Comparison of ENCODE assay signal across 18 cellular contexts in the genomic region with DNA sequence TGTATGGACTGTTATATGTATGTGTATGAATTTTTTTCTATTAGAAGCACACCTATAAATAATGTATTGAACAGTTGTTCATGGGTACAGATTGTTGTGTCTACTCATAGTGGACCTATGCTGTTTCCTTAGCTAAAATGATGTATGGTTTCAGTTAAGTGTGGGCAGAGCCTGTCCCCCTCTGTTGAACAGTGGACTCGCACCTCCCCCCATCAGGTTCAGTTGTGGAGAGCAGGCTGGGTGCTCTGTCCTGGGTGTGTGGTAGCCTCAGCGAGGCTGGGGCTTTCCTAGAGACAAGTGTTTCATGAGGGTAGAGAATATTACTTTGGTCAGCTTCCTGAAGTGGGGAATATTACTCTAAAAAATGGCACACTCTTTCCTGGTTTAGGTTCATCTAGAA. TPM values are rescaled to one million over a fixed set of nuclear protein-coding genes. Genes with fewer than 3 reads are reported as not detected.
DNase-seq lines count a peak whose midpoint lies in the region; ATAC-seq, FAIRE-seq and TF ChIP-seq lines count a peak whose summit lies in the region.
"Had no signal": no experiment of that assay in that cellular context is flagged by ENCODE, and none has a peak within 500 bp of the region (broad histone marks: within the 10 kb centered on the region; RNA-seq: fewer than 3 reads in every experiment).

No MANE protein-coding gene starts in this region.

- peak in 1 of 2 experiments; percentile 35; a peak in 1 of 4 replicates for TF ChIP-seq RAD21 in K562 (CRISPR knock-in tag; conservative IDR thresholded peaks at IDR 0.05 in 1 of 2, IDR thresholded peaks at IDR 0.05 in 1 of 2)

- TF ChIP-seq CTCF in GM23338 (conservative IDR thresholded peaks at IDR 0.05; ENCODE audit: low read depth in 2 of 2) (peak in 1 of 2 experiments; percentile 29; a peak in 1 of 4 replicates), K562 (IDR thresholded peaks at IDR 0.05 in 2 of 3, conservative IDR thresholded peaks at IDR 0.05 in 1 of 3; ENCODE audit: insufficient read depth in 2 of 3, low read depth in 1 of 3, low read length in 3 of 3) (peak in 2 of 3 experiments; percentile 18 to 20; a peak in 1 of 6 replicates), neural progenitor cell (IDR thresholded peaks at IDR 0.05) (no peak)

- H3K27me3 Mint-ChIP-seq in GM23338 (ENCODE audit: insufficient read depth, low read depth, poor library complexity) (peaks cover 6% of the 10 kb centered on the region), neural progenitor cell (ENCODE audit: insufficient read depth, low read depth) (no peaks in the 10 kb centered on the region)

- no peak for DNase-seq in GM12891 (ENCODE audit: insufficient read length, low spot score)
- DNase-seq in GM23338 (ENCODE audit: low spot score), result no peak
- DNase-seq in K562 (ENCODE audit: extremely low read depth in 1 of 4, low spot score in 3 of 4), result no peak
- DNase-seq in neural progenitor cell (ENCODE audit: low spot score), result no peak
- no peak for DNase-seq in Kasumi-1 (lab: John Stamatoyannopoulos, UW)
- no peak for DNase-seq in NCI-H2107 (lab: John Stamatoyannopoulos, UW)
- DNase-seq in Right ventricle myocardium superior, result no peak
- DNase-seq: C1 segment of cervical spinal cord, DMS79 treated with DMSO at 0.1 percent for 48 hours, NCI-H1105, NCI-H1694 treated with DMSO at 0.1 percent for 48 hours, NCI-H446 treated with DMSO at 0.1 percent for 48 hours, NCI-H774 had no signal

- peak; percentile 35 for FAIRE-seq in GM12891 (lab: Jason Lieb, UNC)
- no peak for FAIRE-seq in K562 (lab: Jason Lieb, UNC)
- FAIRE-seq: A549, GM12892 had no signal

- no peak for TF ChIP-seq EP300 in K562 (IDR thresholded peaks at IDR 0.05; ENCODE audit: low read length)

- H3K9me3 Mint-ChIP-seq in GM23338 (no peaks in the 10 kb centered on the region), neural progenitor cell (no peaks in the 10 kb centered on the region)

- H3K4me2 ChIP-seq in GM23338 (no peak overlapping the region), K562 (ENCODE audit: insufficient read depth, low read length) (no peak overlapping the region), neural progenitor cell (no peak overlapping the region)
- H3K4me2 ChIP-seq: A549, KMS-11 had no signal

- CTCF ChIA-PET in K562 (lab: Yijun Ruan, JAX; ENCODE audit: low intra/inter-chr PET ratio), result no interaction called here

- H3K9me3 ChIP-seq in K562 (replicated peaks; ENCODE audit: control insufficient read depth, insufficient read depth, low read depth, low read length) (no peaks in the 10 kb centered on the region), neural progenitor cell (ENCODE audit: low read depth) (no peaks in the 10 kb centered on the region)
- H3K9me3 ChIP-seq: A549 had no signal

- H3K79me2 ChIP-seq in GM23338 (replicated peaks; ENCODE audit: insufficient read depth) (peaks cover 10% of the 10 kb centered on the region; the same call in 1 of the 2 replicates), K562 (ENCODE audit: control insufficient read depth, insufficient read depth, low read length) (no peaks in the 10 kb centered on the region), neural progenitor cell (ENCODE audit: low read depth) (peaks cover 4% of the 10 kb centered on the region)

- no peaks in the 10 kb centered on the region for H3K9me2 ChIP-seq in GM23338 (ENCODE audit: insufficient read depth)

- H3K9me1 ChIP-seq in K562 (ENCODE audit: control insufficient read depth, insufficient read depth, low read length), result no peaks in the 10 kb centered on the region

- no peaks in the 10 kb centered on the region; the same call in 1 of the 2 replicates for H4K20me1 ChIP-seq in GM23338 (replicated peaks; ENCODE audit: insufficient read depth)
- peaks cover under 1% of the 10 kb centered on the region; the same call in 1 of the 2 replicates for H4K20me1 ChIP-seq in K562 (replicated peaks; ENCODE audit: control insufficient read depth, insufficient read depth, low read length)
- peaks cover 20% of the 10 kb centered on the region for H4K20me1 ChIP-seq in neural progenitor cell (ENCODE audit: low read depth)

- POLR2A ChIA-PET in K562 (lab: Yijun Ruan, JAX), result no interaction called here

- intact Hi-C loops in K562 (cut with micrococcal nuclease), result no loop called here
- intact Hi-C loops in Right ventricle myocardium superior (cut with DNase I), result no loop called here

- TF ChIP-seq POLR2A in GM12891 (IDR thresholded peaks at IDR 0.05; ENCODE audit: low read depth, low read length) (no peak), K562 (conservative IDR thresholded peaks at IDR 0.05) (no peak)

- no peak overlapping the region for H3K4me3 Mint-ChIP-seq in GM23338
- no peak overlapping the region for H3K4me3 Mint-ChIP-seq in neural progenitor cell

- WGBS in K562 (ENCODE audit: insufficient coverage, low coverage, missing lambda C conversion rate), result 51% methylated on average over 2 of the region's 2 CpGs

- H3K36me3 Mint-ChIP-seq in GM23338 (ENCODE audit: low read depth) (peaks cover 36% of the 10 kb centered on the region), neural progenitor cell (peaks cover 44% of the 10 kb centered on the region)

- H3K4me3 ChIP-seq in GM23338 (no peak overlapping the region), K562 (no peak overlapping the region), neural progenitor cell (no peak overlapping the region)
- H3K4me3 ChIP-seq: A549 had no signal

- H3K9ac ChIP-seq in K562 (ENCODE audit: insufficient read depth in 1 of 2, low read depth in 2 of 2, low read length in 2 of 2) (no peak overlapping the region), neural progenitor cell (no peak overlapping the region)
- H3K9ac ChIP-seq: KMS-11 had no signal

- H3F3A ChIP-seq in GM23338 (replicated peaks; ENCODE audit: low read depth) (0 out of 2 replicates have a peak, but pooled peaks cover under 1% of the 10 kb centered on the region), neural progenitor cell (ENCODE audit: low read depth) (peaks cover 13% of the 10 kb centered on the region)

- H3K4me1 ChIP-seq in GM23338 (ENCODE audit: insufficient read depth), result no peaks in the 10 kb centered on the region; the same call in 1 of the 2 replicates
- no peaks in the 10 kb centered on the region for H3K4me1 ChIP-seq in K562 (replicated peaks in 1 of 2; ENCODE audit: control insufficient read depth in 2 of 2, insufficient read depth in 2 of 2, low read length in 2 of 2)
- no peaks in the 10 kb centered on the region for H3K4me1 ChIP-seq in neural progenitor cell

- ATAC-seq in GM23338 (peak; percentile 52), K562 (peak; percentile 79), HG02981 (IDR thresholded peaks at IDR 0.05; ENCODE audit: unreplicated experiment) (no peak), Right ventricle myocardium superior (ENCODE audit: poor library complexity) (no peak)
- ATAC-seq: A549 had no signal

- H3K4me1 Mint-ChIP-seq in GM23338, result peaks cover 10% of the 10 kb centered on the region; the same call in 2 of the 3 replicates
- peaks cover 15% of the 10 kb centered on the region for H3K4me1 Mint-ChIP-seq in neural progenitor cell

- H2AFZ ChIP-seq in GM23338 (no peak overlapping the region), K562 (ENCODE audit: low read depth, low read length) (no peak overlapping the region), neural progenitor cell (replicated peaks) (no peak overlapping the region)

- H3K27ac Mint-ChIP-seq in GM23338, result 0 out of 2 replicates have a peak overlapping the region, but pooled peaks have one; percentile 33
- peak overlapping the region; percentile 78 for H3K27ac Mint-ChIP-seq in neural progenitor cell

- H3K27ac ChIP-seq in GM23338 (ENCODE audit: low read depth) (no peak overlapping the region), K562 (ENCODE audit: extremely low read depth, low read depth, low read length) (no peak overlapping the region), neural progenitor cell (no peak overlapping the region)
- H3K27ac ChIP-seq: A549, KMS-11 had no signal

- in situ Hi-C loops in K562 (cut with MboI), result no loop called here

- H3K36me3 ChIP-seq in GM23338 (ENCODE audit: insufficient read depth) (peaks cover 11% of the 10 kb centered on the region), K562 (ENCODE audit: control insufficient read depth, insufficient read depth, low read length) (peaks cover 36% of the 10 kb centered on the region), neural progenitor cell (peaks cover 4% of the 10 kb centered on the region)

- no peaks in the 10 kb centered on the region for H3K27me3 ChIP-seq in GM23338 (ENCODE audit: insufficient read depth)
- no peaks in the 10 kb centered on the region for H3K27me3 ChIP-seq in K562 (ENCODE audit: control insufficient read depth in 2 of 2, insufficient read depth in 2 of 2, low read length in 2 of 2)
- H3K27me3 ChIP-seq in neural progenitor cell, result no peaks in the 10 kb centered on the region

- no TSS peak for BruUV-seq in K562 (replicated peaks; lab: Mats Ljungman, UMichigan)

TF ChIP-seq in GM12891, 5 proteins besides CTCF, POLR2A, EP300 and RAD21 (continues in another document):
- no peak for TF ChIP-seq POU2F2 (IDR thresholded peaks at IDR 0.05; ENCODE audit: low read depth, low read length)

TF ChIP-seq in GM23338, 12 proteins besides CTCF, POLR2A, EP300 and RAD21 (continues in another document):
- TF ChIP-seq EZH2 (IDR thresholded peaks at IDR 0.05; ENCODE audit: low read depth, unreplicated experiment), result no peak

RNA-seq across cellular contexts. Expression of gene LRRTM2, which starts 47.4 kb away (rescaled TPM):
- polyA plus RNA-seq in GM12891 (2012; ENCODE audit: low read depth, missing spikeins), result 0.03 TPM
- total RNA-seq in GM23338 (2014; rRNA removed; shearing (Covaris generic)), result not detected in 2 replicates
- polyA plus RNA-seq in GM23338 (2016; fragmentation: Nextera tagmentation; extraction: Ambion mirVana) (0.89 and 1.5 TPM in 2 replicates), K562 (2011; rRNA removed) (0.03 TPM in 1 of 2 replicates, not detected in the other), K562 (2014; fragmentation: Illumina TruSeq; extraction: Trizol) (0.07 TPM in 1 of 2 replicates, not detected in the other), K562 (2014; fragmentation: Nextera tagmentation; extraction: Ambion mirVana) (under 1 TPM; 0.01 to 0.03 TPM), K562 (2014; rRNA removed) (not detected in 2 replicates)
- total RNA-seq in K562 (2011; cell fraction: chromatin; rRNA removed; ENCODE audit: low replicate concordance), result 0.07 TPM in 1 of 2 replicates, not detected in the other
- total RNA-seq in K562 (2011; cell fraction: nucleolus; rRNA removed), result not detected in 2 replicates
- not detected in 2 replicates for total RNA-seq in K562 (2011; cell fraction: nucleoplasm; rRNA removed)
- total RNA-seq in K562 (2014; rRNA removed) (under 0.01 TPM in 1 of 2 replicates, not detected in the other), K562 (2014; rRNA removed; fragmentation: Illumina TruSeq; extraction: Trizol) (not detected in 2 replicates), K562 (2015; rRNA removed; fragmentation: Illumina TruSeq; extraction: Trizol) (0.07 TPM in 1 of 2 replicates, not detected in the other), K562 (2021) (not detected in 2 replicates), neural progenitor cell (ENCODE audit: low replicate concordance) (not detected in 2 replicates), Right ventricle myocardium superior (not detected)
- polyA plus RNA-seq in K562 (2011; cell fraction: cytosol; rRNA removed), result not detected in 2 replicates
- 0.03 and 0.04 TPM in 2 replicates for polyA plus RNA-seq in K562 (2011; cell fraction: nucleus; rRNA removed)
- polyA plus RNA-seq in K562 (2012), result 0.01 and 0.08 TPM in 2 replicates
- polyA minus RNA-seq in K562 (2011; rRNA and poly(A)+ RNA removed), result not detected in 2 replicates
- polyA minus RNA-seq in K562 (2011; cell fraction: cytosol; rRNA and poly(A)+ RNA removed), result not detected in 2 replicates
- polyA minus RNA-seq in K562 (2011; cell fraction: nucleus; rRNA and poly(A)+ RNA removed), result 0.11 TPM in 1 of 2 replicates, not detected in the other
- total RNA-seq: G401 had no signal
- polyA plus RNA-seq: A549 had no signal

Comparison
In these comparisons a context has a peak if more than half of its experiments do, and no peak if none do; other contexts are left out.
1. ATAC-seq: peak in GM23338 (single experiment) and K562 (single experiment); none in HG02981 (single experiment) and Right ventricle myocardium superior (single experiment).